8 cellular contexts compared by ENCODE assay signal in genomic region chr19:56315076-56315828, GRCh38.
DNase-seq lines count a peak whose midpoint lies in the region; ATAC-seq lines count a peak whose summit lies in the region.

No MANE protein-coding gene starts in this region.

- DNase-seq in AG20443 (ENCODE audit: low spot score) (peak; percentile 96), NCI-H446 treated with DMSO at 0.1 percent for 48 hours (lab: John Stamatoyannopoulos, UW) (peak; percentile 90), cerebellar nuclear complex (lab: John Stamatoyannopoulos, UW) (peak; percentile 93 to 94), islet precursor cell (peak; percentile 98)
- peak; percentile 81 for DNase-seq in activated CD4-positive, CD25-positive, alpha-beta regulatory T cell treated with anti-CD3 and anti-CD28 coated beads, Interleukin-2, amount 50 U/mL, for 72 hours
- peak; percentile 82 for DNase-seq in stimulated activated CD4-positive, alpha-beta T cell treated with anti-CD3 and anti-CD28 coated beads, Interleukin-12 subunit alpha, Interleukin-12 subunit beta, amount 100 ng/mL, for 4 hours

- ATAC-seq in GM19043 (IDR thresholded peaks at IDR 0.05; ENCODE audit: low read depth, unreplicated experiment) (peak; percentile 57), HG03378 (IDR thresholded peaks at IDR 0.05; ENCODE audit: unreplicated experiment) (peak; percentile 82)

Comparison
In these comparisons a context has a peak if more than half of its experiments do, and no peak if none do; other contexts are left out.
1. Peak in every context shown above with its lines: DNase-seq and ATAC-seq.